Comparison of ENCODE assay signal across 8 cellular contexts in genomic region chr6:16698988-16699868, GRCh38.
DNase-seq lines count a peak whose midpoint lies in the region; ATAC-seq, FAIRE-seq and TF ChIP-seq lines count a peak whose summit lies in the region.

No MANE protein-coding gene starts in this region.

- intact Hi-C loops in adrenal gland (cut with DNase I): no loop called here

- 37 to 47% (median 42%) methylated on average over 7 of the region's 7 CpGs for WGBS in adrenal gland, 4 donors
- WGBS in mesodermal cell (ENCODE audit: insufficient coverage in 2 of 2), 2 experiments: 72 to 82% methylated on average over 7 of the region's 7 CpGs

- CTCF ChIA-PET in AG04450 (lab: Charles Lee): interaction anchor here (0.7 to 2.2 kb wide), 2 partner anchors 10 to 11 kb away, joined by 3 to 5 read pairs; no protein-coding TSS in a partner anchor

- H3K36me3 ChIP-seq in adrenal gland (replicated peaks in 1 of 2): no peaks in the 10 kb centered on the region
- H3K36me3 ChIP-seq in mesodermal cell (ENCODE audit: control insufficient read depth, insufficient read depth, low read length): peaks cover 5% of the 10 kb centered on the region
- no peaks in the 10 kb centered on the region for H3K36me3 ChIP-seq in SJCRH30

- TF ChIP-seq POLR2A in adrenal gland (IDR thresholded peaks at IDR 0.05): peak in 1 of 2 donors; percentile 23

- no peak for DNase-seq in AG04450 (ENCODE audit: low read depth, low spot score)
- DNase-seq in adrenal gland: peak in 1 of 7 donors; percentile 37
- no peak for DNase-seq in SJCRH30
- DNase-seq in frontal cortex (ENCODE audit: low spot score in 2 of 2): no peak
- no peak for DNase-seq in cerebellum (ENCODE audit: low spot score)

- POLR2A ChIA-PET in AG04450 (lab: Yijun Ruan, JAX): interaction anchor here (0.6 to 1.7 kb wide), 2 partner anchors 14 to 159 kb away, joined by 4 to 10 read pairs; no protein-coding TSS in a partner anchor

- peak overlapping the region; percentile 13 for H3K27ac ChIP-seq in AG04450 (ENCODE audit: low read depth, low read length)
- peak overlapping the region in 4 of 5 donors; percentile 7 to 69 (median 30) for H3K27ac ChIP-seq in adrenal gland
- H3K27ac ChIP-seq in mesodermal cell (ENCODE audit: low read depth, low read length, severe bottlenecking): peak overlapping the region; percentile 62
- H3K27ac ChIP-seq in SJCRH30: no peak overlapping the region

- no peak for FAIRE-seq in frontal cortex (lab: Jason Lieb, UNC)

- ATAC-seq in HG02610 (IDR thresholded peaks at IDR 0.05; ENCODE audit: unreplicated experiment): peak; percentile 33
- ATAC-seq in GM21390 (IDR thresholded peaks at IDR 0.05; ENCODE audit: unreplicated experiment): no peak

- TF ChIP-seq CTCF in AG04450 (IDR thresholded peaks at IDR 0.05; ENCODE audit: low read depth, low read length): no peak
- no peak for TF ChIP-seq CTCF in adrenal gland (IDR thresholded peaks at IDR 0.05)

- no peaks in the 10 kb centered on the region for H3K9me3 ChIP-seq in AG04450 (ENCODE audit: control insufficient read depth, insufficient read depth, low read length)
- H3K9me3 ChIP-seq in adrenal gland (replicated peaks in 1 of 3): no peaks in the 10 kb centered on the region
- H3K9me3 ChIP-seq in mesodermal cell (ENCODE audit: control insufficient read depth, low read length): no peaks in the 10 kb centered on the region
- H3K9me3 ChIP-seq in SJCRH30 (replicated peaks): no peaks in the 10 kb centered on the region

- no peaks in the 10 kb centered on the region for H3K27me3 ChIP-seq in AG04450 (ENCODE audit: control insufficient read depth, insufficient read depth, low read length)
- H3K27me3 ChIP-seq in adrenal gland: no peaks in the 10 kb centered on the region
- H3K27me3 ChIP-seq in SJCRH30: no peaks in the 10 kb centered on the region

- no peak overlapping the region for H3K4me3 ChIP-seq in AG04450 (ENCODE audit: low read depth, low read length)
- no peak overlapping the region for H3K4me3 ChIP-seq in adrenal gland
- no peak overlapping the region for H3K4me3 ChIP-seq in mesodermal cell (ENCODE audit: extremely low read depth, insufficient read depth, low read length, poor library complexity, severe bottlenecking)
- no peak overlapping the region for H3K4me3 ChIP-seq in SJCRH30

- H3K4me1 ChIP-seq in adrenal gland (replicated peaks in 1 of 2): peaks cover 7 to 23% of the 10 kb centered on the region in 2 donors
- peaks cover 39% of the 10 kb centered on the region for H3K4me1 ChIP-seq in mesodermal cell (ENCODE audit: control insufficient read depth, insufficient read depth, low read length, poor library complexity, severe bottlenecking)
- H3K4me1 ChIP-seq in SJCRH30: no peaks in the 10 kb centered on the region
